1 cellular context compared by ENCODE assay signal in genomic region chr5:139459451-139459934, GRCh38.
TF ChIP-seq lines count a peak whose summit lies in the region.

No MANE protein-coding gene starts in this region.

TF ChIP-seq in GM12878, 131 proteins besides CTCF, POLR2A, EP300 and RAD21 (continues in another document):
- TF ChIP-seq CHD4 (IDR thresholded peaks at IDR 0.05): no peak
- TF ChIP-seq ZNF384 (IDR thresholded peaks at IDR 0.05; ENCODE audit: borderline replicate concordance, low read depth, low read length): no peak
- TF ChIP-seq RUNX3 (IDR thresholded peaks at IDR 0.05; ENCODE audit: low read length): peak; percentile 39; the same call in 1 of the 2 replicates
- TF ChIP-seq TARDBP (IDR thresholded peaks at IDR 0.05; ENCODE audit: borderline replicate concordance): no peak
- 0 out of 2 replicates have a peak, but pooled peaks have one; percentile 14 for TF ChIP-seq REST (IDR thresholded peaks at IDR 0.05; ENCODE audit: low read depth, low read length)
- no peak for TF ChIP-seq NR2C2 (IDR thresholded peaks at IDR 0.05; ENCODE audit: borderline replicate concordance, control insufficient read depth, insufficient read length, low read depth)
- no peak for TF ChIP-seq CEBPB (IDR thresholded peaks at IDR 0.05; ENCODE audit: borderline replicate concordance in 1 of 2, low read depth in 2 of 2, low read length in 2 of 2)
- TF ChIP-seq RAD51 (IDR thresholded peaks at IDR 0.05): no peak
- no peak for TF ChIP-seq CBX5 (IDR thresholded peaks at IDR 0.05; ENCODE audit: low read depth)
- 0 out of 2 replicates have a peak, but pooled peaks have one; percentile 29 for TF ChIP-seq GATAD2B (conservative IDR thresholded peaks at IDR 0.05; ENCODE audit: low read depth)
- peak in 1 of 2 experiments; percentile 46; a peak in 3 of 4 replicates for TF ChIP-seq IKZF2 (IDR thresholded peaks at IDR 0.05)
- TF ChIP-seq DPF2 (IDR thresholded peaks at IDR 0.05): peak; percentile 67; the same call in 1 of the 2 replicates
- no peak for TF ChIP-seq PRDM15 (CRISPR knock-in tag; IDR thresholded peaks at IDR 0.05)
- no peak for TF ChIP-seq PKNOX1 (IDR thresholded peaks at IDR 0.05)
- no peak for TF ChIP-seq MTA3 (IDR thresholded peaks at IDR 0.05; ENCODE audit: borderline replicate concordance, low read length)
- no peak for TF ChIP-seq BCL3 (IDR thresholded peaks at IDR 0.05; ENCODE audit: borderline replicate concordance, insufficient read depth, low read depth, low read length, poor library complexity, severe bottlenecking)
- TF ChIP-seq ZNF592 (IDR thresholded peaks at IDR 0.05): no peak
- no peak for TF ChIP-seq MYB (IDR thresholded peaks at IDR 0.05; ENCODE audit: borderline replicate concordance, low read depth, low read length)
- TF ChIP-seq BMI1 (IDR thresholded peaks at IDR 0.05; ENCODE audit: borderline replicate concordance): no peak
- TF ChIP-seq ZNF207 (IDR thresholded peaks at IDR 0.05; ENCODE audit: borderline replicate concordance): no peak
- TF ChIP-seq TCF7 (IDR thresholded peaks at IDR 0.05; ENCODE audit: borderline replicate concordance): no peak
- TF ChIP-seq KDM1A (IDR thresholded peaks at IDR 0.05; ENCODE audit: borderline replicate concordance): no peak
- no peak for TF ChIP-seq JUNB (IDR thresholded peaks at IDR 0.05)
- TF ChIP-seq IKZF1 (conservative IDR thresholded peaks at IDR 0.05): peak; percentile 51; the same call in 1 of the 2 replicates
- TF ChIP-seq RCOR1 (conservative IDR thresholded peaks at IDR 0.05; ENCODE audit: low read depth, low read length): no peak
- no peak for TF ChIP-seq ESRRA (IDR thresholded peaks at IDR 0.05; ENCODE audit: low read length)
- no peak for TF ChIP-seq STAT1 (conservative IDR thresholded peaks at IDR 0.05)
- no peak for TF ChIP-seq KLF5 (IDR thresholded peaks at IDR 0.05; ENCODE audit: partially characterized antibody)
- no peak for TF ChIP-seq YY1 (IDR thresholded peaks at IDR 0.05; ENCODE audit: low read depth, low read length)
- no peak for TF ChIP-seq HDGF (IDR thresholded peaks at IDR 0.05)
- peak; percentile 94 to 96 for TF ChIP-seq BHLHE40 (IDR thresholded peaks at IDR 0.05; ENCODE audit: borderline replicate concordance in 1 of 2, low read depth in 2 of 2, low read length in 1 of 2)
- 0 out of 2 replicates have a peak, but pooled peaks have one; percentile 27 for TF ChIP-seq SPI1 (IDR thresholded peaks at IDR 0.05; ENCODE audit: borderline replicate concordance, insufficient read depth, low read depth, low read length)
- TF ChIP-seq FOS (IDR thresholded peaks at IDR 0.05; ENCODE audit: borderline replicate concordance, extremely low read depth, insufficient read length): no peak
- no peak for TF ChIP-seq IRF3 (IDR thresholded peaks at IDR 0.05)
- TF ChIP-seq NBN (IDR thresholded peaks at IDR 0.05): no peak; the same call in 1 of the 2 replicates
- TF ChIP-seq GABPA (IDR thresholded peaks at IDR 0.05; ENCODE audit: low read depth): no peak
- TF ChIP-seq ETV6 (conservative IDR thresholded peaks at IDR 0.05 in 1 of 2, IDR thresholded peaks at IDR 0.05 in 1 of 2; ENCODE audit: borderline replicate concordance in 1 of 2, low read depth in 1 of 2): no peak
- TF ChIP-seq CBFB (IDR thresholded peaks at IDR 0.05; ENCODE audit: low read depth): no peak
- TF ChIP-seq PML (IDR thresholded peaks at IDR 0.05; ENCODE audit: low read length): no peak
- no peak for TF ChIP-seq TBL1XR1 (IDR thresholded peaks at IDR 0.05; ENCODE audit: low read depth, low read length)
- TF ChIP-seq TCF12 (IDR thresholded peaks at IDR 0.05; ENCODE audit: low read depth, low read length): no peak
- no peak for TF ChIP-seq SREBF2 (IDR thresholded peaks at IDR 0.05; ENCODE audit: low read length)
- TF ChIP-seq NKRF (conservative IDR thresholded peaks at IDR 0.05): no peak
- TF ChIP-seq ATF2 (IDR thresholded peaks at IDR 0.05; ENCODE audit: low read length): peak; percentile 10; the same call in 1 of the 2 replicates
- TF ChIP-seq CREM (IDR thresholded peaks at IDR 0.05; ENCODE audit: low read depth): peak; percentile 27; the same call in 1 of the 2 replicates
- TF ChIP-seq PAX5 (IDR thresholded peaks at IDR 0.05; ENCODE audit: borderline replicate concordance, low read depth, low read length): no peak
